ENCODE assay signal across 32 cellular contexts in genomic region chr6:163100259-163100658, GRCh38.
"Had no signal": no experiment of that assay in that cellular context is flagged by ENCODE, and none has a peak within 500 bp of the region (broad histone marks: within the 10 kb centered on the region; RNA-seq: fewer than 3 reads in every experiment).

No MANE protein-coding gene starts in this region.

- ATAC-seq: activated CD8-positive, alpha-beta memory T cell treated with anti-CD3 and anti-CD28 coated beads, Interleukin-2, amount 10 ng/mL, durations not matched to agents 7 days and 5 days; activated naive CD8-positive, alpha-beta T cell treated with anti-CD3 and anti-CD28 coated beads, Interleukin-2, amount 50 U/mL, for 24 hours had no signal

- H3K27ac Mint-ChIP-seq: activated CD4-positive, alpha-beta memory T cell treated with anti-CD3 and anti-CD28 coated beads, Interleukin-2, amount 10 ng/mL, durations not matched to agents 7 days and 5 days; activated CD8-positive, alpha-beta memory T cell treated with anti-CD3 and anti-CD28 coated beads, Interleukin-2, amount 10 ng/mL, durations not matched to agents 7 days and 5 days; activated naive CD4-positive, alpha-beta T cell treated with anti-CD3 and anti-CD28 coated beads, Interleukin-2, amount 10 ng/mL, durations not matched to agents 7 days and 5 days; activated naive CD8-positive, alpha-beta T cell; activated naive CD8-positive, alpha-beta T cell treated with anti-CD3 and anti-CD28 coated beads, Interleukin-2, amount 50 U/mL, for 24 hours had no signal

- H3K4me3 ChIP-seq: MG63, PC-9 had no signal

- H3K27me3 ChIP-seq: brain microvascular endothelial cell, MG63 had no signal

- H3K36me3 Mint-ChIP-seq: activated CD8-positive, alpha-beta memory T cell treated with anti-CD3 and anti-CD28 coated beads, Interleukin-2, amount 10 ng/mL, durations not matched to agents 7 days and 5 days; activated naive CD4-positive, alpha-beta T cell treated with anti-CD3 and anti-CD28 coated beads, Interleukin-2, amount 10 ng/mL, durations not matched to agents 7 days and 5 days; activated naive CD8-positive, alpha-beta T cell had no signal

- H3K4me1 Mint-ChIP-seq: activated CD4-positive, alpha-beta memory T cell treated with anti-CD3 and anti-CD28 coated beads, Interleukin-2, amount 10 ng/mL, durations not matched to agents 7 days and 5 days; activated CD8-positive, alpha-beta memory T cell treated with anti-CD3 and anti-CD28 coated beads, Interleukin-2, amount 10 ng/mL, durations not matched to agents 7 days and 5 days; activated naive CD4-positive, alpha-beta T cell treated with anti-CD3 and anti-CD28 coated beads, Interleukin-2, amount 10 ng/mL, durations not matched to agents 7 days and 5 days; activated naive CD8-positive, alpha-beta T cell treated with anti-CD3 and anti-CD28 coated beads, Interleukin-2, amount 50 U/mL, for 24 hours; central memory CD8-positive, alpha-beta T cell had no signal

- H3K9me3 ChIP-seq: MG63 had no signal

- FAIRE-seq: RCC 7860 had no signal

- DNase-seq: activated CD4-positive, alpha-beta memory T cell treated with anti-CD3 and anti-CD28 coated beads, Interleukin-2, amount 10 ng/mL, durations not matched to agents 7 days and 5 days; activated CD4-positive, alpha-beta T cell treated with anti-CD3 and anti-CD28 coated beads for 1 hour; activated CD4-positive, alpha-beta T cell treated with anti-CD3 and anti-CD28 coated beads for 48 hours; activated CD4-positive, CD25-positive, alpha-beta regulatory T cell; activated CD8-positive, alpha-beta memory T cell treated with anti-CD3 and anti-CD28 coated beads for 24 hours; activated CD8-positive, alpha-beta memory T cell treated with anti-CD3 and anti-CD28 coated beads, Interleukin-2, amount 10 ng/mL, durations not matched to agents 7 days and 5 days; activated CD8-positive, alpha-beta memory T cell treated with anti-CD3 and anti-CD28 coated beads, Interleukin-2, amount 50 U/mL, for 48 hours; activated effector memory CD4-positive, alpha-beta T cell treated with Interleukin-2 at 50 U/mL for 16 hours; activated naive CD4-positive, alpha-beta T cell treated with anti-CD3 and anti-CD28 coated beads, Interleukin-2, amount 10 ng/mL, durations not matched to agents 7 days and 5 days; activated naive CD8-positive, alpha-beta T cell treated with anti-CD3 and anti-CD28 coated beads, Interleukin-2, amount 50 U/mL, for 24 hours; activated T-cell treated with anti-CD3 and anti-CD28 coated beads, Interleukin-2, amount 50 U/mL, for 48 hours; brain microvascular endothelial cell; Kasumi-1; KG1; MG63; NCI-H1048; NCI-H1105 treated with DMSO at 0.1 percent for 48 hours; NCI-H1436; NCI-H1694 treated with DMSO at 0.1 percent for 48 hours; NCI-H2029; NCI-H510A; NCI-H526; NCI-H748 treated with DMSO at 0.1 percent for 48 hours; NK-92 treated with Interleukin-12 subunit alpha and Interleukin-12 subunit beta, amount 100 ng/mL, for 24 hours; PC-9; Right ventricle myocardium superior; T1000; WERI-Rb-1 had no signal

- H3K4me2 ChIP-seq: PC-9 had no signal

- H3K36me3 ChIP-seq: brain microvascular endothelial cell, MG63, WERI-Rb-1 had no signal

- H3K9me3 Mint-ChIP-seq: central memory CD8-positive, alpha-beta T cell had no signal

- H3K27ac ChIP-seq: brain microvascular endothelial cell, PC-9, RWPE1, WERI-Rb-1 had no signal

- H3K4me3 Mint-ChIP-seq: activated CD4-positive, alpha-beta memory T cell treated with anti-CD3 and anti-CD28 coated beads, Interleukin-2, amount 10 ng/mL, durations not matched to agents 7 days and 5 days; activated CD8-positive, alpha-beta memory T cell treated with anti-CD3 and anti-CD28 coated beads, Interleukin-2, amount 10 ng/mL, durations not matched to agents 7 days and 5 days; activated naive CD4-positive, alpha-beta T cell treated with anti-CD3 and anti-CD28 coated beads, Interleukin-2, amount 10 ng/mL, durations not matched to agents 7 days and 5 days; activated naive CD8-positive, alpha-beta T cell; activated naive CD8-positive, alpha-beta T cell treated with anti-CD3 and anti-CD28 coated beads, Interleukin-2, amount 50 U/mL, for 24 hours; central memory CD8-positive, alpha-beta T cell had no signal

- H3K27me3 Mint-ChIP-seq: activated CD4-positive, alpha-beta memory T cell treated with anti-CD3 and anti-CD28 coated beads, Interleukin-2, amount 10 ng/mL, durations not matched to agents 7 days and 5 days; activated CD8-positive, alpha-beta memory T cell treated with anti-CD3 and anti-CD28 coated beads, Interleukin-2, amount 10 ng/mL, durations not matched to agents 7 days and 5 days; activated naive CD4-positive, alpha-beta T cell treated with anti-CD3 and anti-CD28 coated beads, Interleukin-2, amount 10 ng/mL, durations not matched to agents 7 days and 5 days; activated naive CD8-positive, alpha-beta T cell; activated naive CD8-positive, alpha-beta T cell treated with anti-CD3 and anti-CD28 coated beads, Interleukin-2, amount 50 U/mL, for 24 hours; central memory CD8-positive, alpha-beta T cell had no signal

- H2AFZ ChIP-seq: PC-9 had no signal
